Comparison of ENCODE assay signal across 1 cellular context in genomic region chr14:22830329-22831010, GRCh38.
TF ChIP-seq lines count a peak whose summit lies in the region.

No MANE protein-coding gene starts in this region.

TF ChIP-seq in IMR-90, 13 proteins besides CTCF, POLR2A, EP300 and RAD21 (continued from another document):
- TF ChIP-seq ELK1 (IDR thresholded peaks at IDR 0.05; ENCODE audit: borderline replicate concordance, low read depth, low read length) (no peak), CHD1 (IDR thresholded peaks at IDR 0.05; ENCODE audit: low read depth, low read length) (no peak), FOS (IDR thresholded peaks at IDR 0.05; ENCODE audit: low read depth, low read length) (no peak), MAZ (IDR thresholded peaks at IDR 0.05; ENCODE audit: borderline replicate concordance, low read depth, low read length) (no peak), BHLHE40 (IDR thresholded peaks at IDR 0.05; ENCODE audit: low read depth, low read length) (no peak), USF2 (IDR thresholded peaks at IDR 0.05; ENCODE audit: low read depth, low read length) (no peak), NFE2L2 (IDR thresholded peaks at IDR 0.05; ENCODE audit: low read depth, low read length) (no peak), MAFK (IDR thresholded peaks at IDR 0.05; ENCODE audit: low read depth, low read length) (no peak), RFX5 (IDR thresholded peaks at IDR 0.05; ENCODE audit: low read depth, low read length) (no peak)
